In genomic region chr11:27688076-27688475, GRCh38 we compare ENCODE assay signal across 19 cellular contexts. TPM values are rescaled to one million over a fixed set of nuclear protein-coding genes. Genes with fewer than 3 reads are reported as not detected.
DNase-seq lines count a peak whose midpoint lies in the region; TF ChIP-seq lines count a peak whose summit lies in the region.
"Had no signal": no experiment of that assay in that cellular context is flagged by ENCODE, and none has a peak within 500 bp of the region (broad histone marks: within the 10 kb centered on the region; RNA-seq: fewer than 3 reads in every experiment).

No MANE protein-coding gene starts in this region.

- DNase-seq in DMS53 (lab: John Stamatoyannopoulos, UW), result peak; percentile 39
- DNase-seq in DMS53 treated with DMSO at 0.1 percent for 48 hours (lab: John Stamatoyannopoulos, UW; ENCODE audit: unreplicated experiment), result no peak
- DNase-seq in ecto neural progenitor cell (ENCODE audit: low spot score), result peak; percentile 54
- no peak for DNase-seq in mesenchymal stem cell
- DNase-seq in GM10266 (ENCODE audit: extremely low spot score), result no peak
- no peak for DNase-seq in tibial artery
- no peak for DNase-seq in AML-193 (lab: John Stamatoyannopoulos, UW)
- DNase-seq: 8988T, Caco-2, DMS79 treated with DMSO at 0.1 percent for 48 hours, GDM1, GM23248, HFFc6, NCI-H1436, NCI-H2029 treated with DMSO at 0.1 percent for 48 hours, NCI-H774, SHP77 treated with DMSO at 0.1 percent for 48 hours had no signal

- 66% methylated on average over 4 of the region's 4 CpGs for WGBS in mesenchymal stem cell

- no peaks in the 10 kb centered on the region for H3K36me3 ChIP-seq in HUES48 (ENCODE audit: control insufficient read depth, insufficient read depth, low read length)
- peaks cover 0 to 11% of the 10 kb centered on the region in 2 experiments for H3K36me3 ChIP-seq in mesenchymal stem cell (ENCODE audit: control insufficient read depth in 1 of 2, insufficient read depth in 2 of 2, low read depth in 1 of 2, low read length in 2 of 2)
- H3K36me3 ChIP-seq in tibial artery, result peaks cover 0 to 8% (median 0%) of the 10 kb centered on the region in 3 donors

- H2BK15ac ChIP-seq in mesenchymal stem cell (ENCODE audit: low read depth, poor library complexity, severe bottlenecking), result peak overlapping the region; percentile 12

- H3K18ac ChIP-seq in mesenchymal stem cell (ENCODE audit: low read depth in 1 of 2, low read length in 2 of 2), result no peak overlapping the region

- H4K91ac ChIP-seq in mesenchymal stem cell (ENCODE audit: low read length), result no peak overlapping the region

- no peak overlapping the region for H2AFZ ChIP-seq in mesenchymal stem cell (ENCODE audit: low read depth, low read length)
- H2AFZ ChIP-seq: GM23248 had no signal

- no peak overlapping the region for H4K8ac ChIP-seq in mesenchymal stem cell (ENCODE audit: low read length)

- no peak overlapping the region for H3K14ac ChIP-seq in mesenchymal stem cell (ENCODE audit: low read length in 2 of 2)

- H2BK5ac ChIP-seq in mesenchymal stem cell (ENCODE audit: low read depth, low read length, poor library complexity, severe bottlenecking), result no peak overlapping the region

- H3K4me2 ChIP-seq in mesenchymal stem cell (ENCODE audit: low read length, poor library complexity, severe bottlenecking), result no peak overlapping the region

- H2AK5ac ChIP-seq in mesenchymal stem cell (ENCODE audit: low read length, severe bottlenecking), result no peak overlapping the region

- no peak overlapping the region for H2BK12ac ChIP-seq in mesenchymal stem cell (ENCODE audit: low read length in 2 of 2)

- H3K4me3 ChIP-seq in HUES48 (ENCODE audit: low read depth, low read length) (no peak overlapping the region), mesenchymal stem cell (ENCODE audit: insufficient read depth in 1 of 2, low read depth in 1 of 2, low read length in 2 of 2) (no peak overlapping the region), tibial artery (no peak overlapping the region)
- H3K4me3 ChIP-seq: GM23248 had no signal

- H3K4me1 ChIP-seq in HUES48 (ENCODE audit: control insufficient read depth, insufficient read depth, low read length), result peaks cover 14% of the 10 kb centered on the region
- H3K4me1 ChIP-seq in mesenchymal stem cell (ENCODE audit: control insufficient read depth, insufficient read depth, low read depth, low read length), result peaks cover 8% of the 10 kb centered on the region
- no peaks in the 10 kb centered on the region for H3K4me1 ChIP-seq in tibial artery
- H3K4me1 ChIP-seq: Caco-2 had no signal

- TF ChIP-seq CTCF in GM10266 (IDR thresholded peaks at IDR 0.05; ENCODE audit: control insufficient read depth, insufficient read depth, low read depth, missing control alignments) (no peak), tibial artery (IDR thresholded peaks at IDR 0.05) (no peak)

- H3K27ac ChIP-seq in HUES48 (ENCODE audit: low read depth, low read length) (peak overlapping the region; percentile 61), mesenchymal stem cell (ENCODE audit: low read length, poor library complexity, severe bottlenecking) (no peak overlapping the region), tibial artery (no peak overlapping the region)
- H3K27ac ChIP-seq: GM23248 had no signal

- H3K9me3 ChIP-seq in HUES48 (ENCODE audit: control insufficient read depth, insufficient read depth, low read length) (no peaks in the 10 kb centered on the region), mesenchymal stem cell (ENCODE audit: control insufficient read depth, low read length) (no peaks in the 10 kb centered on the region), tibial artery (no peaks in the 10 kb centered on the region)
- H3K9me3 ChIP-seq: Caco-2 had no signal

- no peak overlapping the region for H2BK120ac ChIP-seq in mesenchymal stem cell (ENCODE audit: low read depth, low read length)

- no peak overlapping the region for H3K23ac ChIP-seq in mesenchymal stem cell (ENCODE audit: low read length in 2 of 2)

- intact Hi-C loops in tibial artery (cut with DNase I; ENCODE audit: low total_unique reads), result no loop called here

- no peak overlapping the region for H3K9ac ChIP-seq in HUES48 (ENCODE audit: low read depth, low read length)
- H3K9ac ChIP-seq in mesenchymal stem cell (ENCODE audit: low read length), result no peak overlapping the region
- H3K9ac ChIP-seq: GM23248 had no signal

- H3K79me1 ChIP-seq in mesenchymal stem cell (replicated peaks; ENCODE audit: low read length, poor library complexity, severe bottlenecking), result peaks cover 15% of the 10 kb centered on the region

- H3K27me3 ChIP-seq in HUES48 (ENCODE audit: control insufficient read depth, insufficient read depth, low read length) (no peaks in the 10 kb centered on the region), mesenchymal stem cell (ENCODE audit: control insufficient read depth in 1 of 2, insufficient read depth in 1 of 2, low read length in 2 of 2) (no peaks in the 10 kb centered on the region), tibial artery (no peaks in the 10 kb centered on the region)

- no peak overlapping the region for H3K4ac ChIP-seq in mesenchymal stem cell (ENCODE audit: low read depth in 1 of 2, low read length in 2 of 2)

RNA-seq across cellular contexts. Expression of gene BDNF, which starts 12.2 kb away (rescaled TPM):
- 38.5 TPM for polyA plus RNA-seq in mesenchymal stem cell (2013, experiment 1 of 2)
- polyA plus RNA-seq in mesenchymal stem cell (2013, experiment 2 of 2), result 40.6 TPM
- polyA plus RNA-seq: CD14-positive monocyte had no signal

Comparison
In these comparisons a context has a peak if more than half of its experiments do, and no peak if none do; other contexts are left out.
1. DNase-seq: peak in DMS53 (single experiment) and ecto neural progenitor cell (single experiment); none in DMS53 treated with DMSO at 0.1 percent for 48 hours (single experiment), mesenchymal stem cell (single experiment), GM10266 (single experiment), tibial artery (0 of 2) and AML-193 (0 of 2).